8 cellular contexts compared by ENCODE assay signal in genomic region chr5:144187699-144188294, GRCh38. TPM values are rescaled to one million over a fixed set of nuclear protein-coding genes. Genes with fewer than 3 reads are reported as not detected.
A peak's percentile ranks its signal among the peaks of the same experiment; 100 is the strongest.
DNase-seq lines count a peak whose midpoint lies in the region; ATAC-seq and TF ChIP-seq lines count a peak whose summit lies in the region.

No MANE protein-coding gene starts in this region.

- H3K27ac ChIP-seq in DOHH2 (ENCODE audit: low read depth, low read length): peak overlapping the region; percentile 94
- peak overlapping the region; percentile 27 for H3K27ac ChIP-seq in muscle layer of duodenum (ENCODE audit: low read length)
- H3K27ac ChIP-seq in transverse colon: peak overlapping the region; percentile 45 to 57 (median 48)

- TF ChIP-seq POLR2A in transverse colon (IDR thresholded peaks at IDR 0.05): no peak

- in situ Hi-C loops in KBM-7 (cut with MboI; ENCODE audit: low pct_unique_long_range_greater_than_20kb, low sequenced_read_pairs): no loop called here
- in situ Hi-C loops in transverse colon (cut with MboI; ENCODE audit: low pct_ligation_motif_present in 1 of 4, low pct_unique_long_range_greater_than_20kb in 1 of 4, low sequenced_read_pairs in 3 of 4): no loop called here

- H3K4me1 ChIP-seq in DOHH2 (ENCODE audit: control insufficient read depth, low read length): peaks cover 84% of the 10 kb centered on the region
- H3K4me1 ChIP-seq in muscle layer of duodenum (ENCODE audit: control insufficient read depth in 1 of 2, insufficient read depth in 2 of 2, low read length in 2 of 2): peaks cover 0 to 8% of the 10 kb centered on the region in 2 donors
- peaks cover 0 to 31% (median 5%) of the 10 kb centered on the region in 4 donors for H3K4me1 ChIP-seq in transverse colon

- H3K36me3 ChIP-seq in DOHH2 (ENCODE audit: control insufficient read depth, low read length): peaks cover 12% of the 10 kb centered on the region
- H3K36me3 ChIP-seq in muscle layer of duodenum (ENCODE audit: control insufficient read depth in 1 of 2, insufficient read depth in 2 of 2, low read length in 2 of 2): no peaks in the 10 kb centered on the region
- H3K36me3 ChIP-seq in transverse colon: no peaks in the 10 kb centered on the region

- H3K27me3 ChIP-seq in DOHH2 (ENCODE audit: control insufficient read depth, low read length) (no peaks in the 10 kb centered on the region), muscle layer of duodenum (ENCODE audit: low read depth, low read length) (no peaks in the 10 kb centered on the region), transverse colon (no peaks in the 10 kb centered on the region)

- peaks cover 16% of the 10 kb centered on the region for H3K9me3 ChIP-seq in DOHH2 (ENCODE audit: control insufficient read depth, insufficient read depth, low read length)
- no peaks in the 10 kb centered on the region for H3K9me3 ChIP-seq in muscle layer of duodenum (ENCODE audit: control insufficient read depth in 1 of 2, low read length in 2 of 2)
- H3K9me3 ChIP-seq in transverse colon: no peaks in the 10 kb centered on the region

- H3K4me3 ChIP-seq in DOHH2 (ENCODE audit: low read length) (peak overlapping the region; percentile 58), muscle layer of duodenum (ENCODE audit: low read depth in 1 of 2, low read length in 2 of 2) (no peak overlapping the region), transverse colon (no peak overlapping the region)

- no peak for TF ChIP-seq EP300 in transverse colon (IDR thresholded peaks at IDR 0.05; ENCODE audit: low read depth)

- H3K4me2 ChIP-seq in DOHH2 (ENCODE audit: low read length): peak overlapping the region; percentile 83

- DNase-seq in KBM-7 (peak; percentile 53), T-helper 2 cell (peak; percentile 35 to 94 (median 75)), astrocyte of the hippocampus (ENCODE audit: low read depth, low spot score) (peak; percentile 86), transverse colon (peak; percentile 69), posterior vena cava (ENCODE audit: low spot score) (no peak)

- peak; percentile 73 for ATAC-seq in GM21529 (IDR thresholded peaks at IDR 0.05; ENCODE audit: unreplicated experiment)

- no peaks in the 10 kb centered on the region for H3K79me2 ChIP-seq in DOHH2 (ENCODE audit: control insufficient read depth, low read length)

- H4K20me1 ChIP-seq in DOHH2 (ENCODE audit: control insufficient read depth, insufficient read depth, low read depth, low read length): no peaks in the 10 kb centered on the region

- no peak for TF ChIP-seq CTCF in DOHH2 (IDR thresholded peaks at IDR 0.05; ENCODE audit: low read depth, low read length, poor library complexity, severe bottlenecking)
- TF ChIP-seq CTCF in transverse colon (IDR thresholded peaks at IDR 0.05): no peak

- H3K9me2 ChIP-seq in DOHH2 (replicated peaks; ENCODE audit: control insufficient read depth, low read length): no peaks in the 10 kb centered on the region

- H3F3A ChIP-seq in DOHH2 (ENCODE audit: control insufficient read depth, insufficient read depth): peaks cover 15% of the 10 kb centered on the region

- WGBS in transverse colon (ENCODE audit: low coverage in 1 of 2), 2 donors: 6 to 13% methylated on average over 2 of the region's 2 CpGs

- intact Hi-C loops in transverse colon (cut with DNase I; ENCODE audit: low total_unique reads) (no loop called here), posterior vena cava (cut with DNase I) (no loop called here)

RNA-seq across cellular contexts. Expression of gene KCTD16, which starts 17.1 kb away (rescaled TPM):
- total RNA-seq in transverse colon: under 1 TPM in 2 of 4 donors, not detected in 2; under 0.01 to 0.14 TPM
- total RNA-seq in posterior vena cava: under 1 TPM; 0.24 to 0.46 TPM

RNA-seq across cellular contexts. Expression of gene YIPF5, which starts 17.3 kb away (rescaled TPM):
- total RNA-seq in transverse colon: 10 to 100 TPM; 10.1 to 44.4 (median 25.6) TPM
- 10 to 100 TPM; 44.1 to 47.5 TPM for total RNA-seq in posterior vena cava

Comparison
In these comparisons a context has a peak if more than half of its experiments do, and no peak if none do; other contexts are left out.
1. H3K27ac ChIP-seq: peak in every context shown above with its lines; median percentile 94 in DOHH2; 48 in transverse colon; 27 in muscle layer of duodenum.